ENCODE assay signal across 1 cellular context in genomic region chr7:52030722-52031121, GRCh38.
TF ChIP-seq lines count a peak whose summit lies in the region.

No MANE protein-coding gene starts in this region.

TF ChIP-seq in GM23338, 12 proteins besides CTCF, POLR2A, EP300 and RAD21 (continued from another document):
- TF ChIP-seq ZNF462 (CRISPR knock-in tag; IDR thresholded peaks at IDR 0.05) = no peak
